Comparison of ENCODE assay signal across 8 cellular contexts in the genomic region with DNA sequence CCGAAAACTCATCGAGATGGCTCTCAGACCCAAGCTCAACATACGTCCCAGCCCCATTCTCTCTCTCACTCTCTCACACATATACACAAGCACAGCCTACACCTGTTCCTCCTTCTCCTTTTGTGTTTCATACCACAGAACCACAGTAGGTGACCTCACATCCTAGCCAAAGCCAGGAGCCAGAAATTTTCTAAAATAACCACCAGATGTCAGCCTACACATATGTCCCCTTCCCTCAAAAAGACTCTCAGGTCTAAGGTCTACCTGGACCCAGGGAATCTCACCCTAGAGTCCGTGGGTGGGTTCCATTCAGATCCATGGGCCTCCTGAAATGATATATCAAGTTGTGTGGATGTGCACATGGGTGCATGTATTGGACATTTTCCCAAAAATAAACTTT.
DNase-seq lines count a peak whose midpoint lies in the region; ATAC-seq, FAIRE-seq and TF ChIP-seq lines count a peak whose summit lies in the region.

No MANE protein-coding gene starts in this region.

- CTCF ChIA-PET in HepG2 (lab: Yijun Ruan, JAX; ENCODE audit: low intra/inter-chr PET ratio, low total read pairs): interaction anchor here (1.2 kb wide), 1 partner anchor 994 kb away, joined by 3 read pairs; no protein-coding TSS in a partner anchor

- TF ChIP-seq POLR2A in HepG2 (IDR thresholded peaks at IDR 0.05; ENCODE audit: insufficient read depth in 1 of 2, low read depth in 2 of 2, low read length in 2 of 2): no peak

- no peak overlapping the region for H3K4me3 ChIP-seq in GM12865 (ENCODE audit: low read depth, low read length)
- H3K4me3 ChIP-seq in HepG2 (replicated peaks in 1 of 3; ENCODE audit: insufficient read depth in 1 of 3, low read depth in 2 of 3, low read length in 3 of 3): no peak overlapping the region

- no peaks in the 10 kb centered on the region for H3K36me3 ChIP-seq in HepG2 (replicated peaks in 1 of 2; ENCODE audit: control insufficient read depth in 1 of 2, insufficient read depth in 2 of 2, low read length in 2 of 2)

- peaks cover 0 to under 1% of the 10 kb centered on the region in 2 experiments; a peak in 2 of 5 replicates for H3K27me3 ChIP-seq in HepG2 (ENCODE audit: control insufficient read depth in 1 of 2, insufficient read depth in 2 of 2, low read length in 2 of 2)

- H4K20me1 ChIP-seq in HepG2 (ENCODE audit: insufficient read depth, low read length): no peaks in the 10 kb centered on the region

- peak; percentile 91 for ATAC-seq in GM21390 (IDR thresholded peaks at IDR 0.05; ENCODE audit: unreplicated experiment)
- ATAC-seq in HG03565 (IDR thresholded peaks at IDR 0.05; ENCODE audit: unreplicated experiment): peak; percentile 96
- ATAC-seq in HepG2: peak; percentile 97

- TF ChIP-seq EP300 in HepG2 (IDR thresholded peaks at IDR 0.05; ENCODE audit: low read depth in 2 of 2, low read length in 2 of 2): no peak
- TF ChIP-seq EP300 in HepG2 (CRISPR knock-in tag; IDR thresholded peaks at IDR 0.05; ENCODE audit: borderline replicate concordance): no peak

- no peaks in the 10 kb centered on the region for H3K79me2 ChIP-seq in HepG2 (ENCODE audit: insufficient read depth, low read length)

- WGBS in HepG2 (ENCODE audit: low lambda C conversion rate): 11% methylated on average over 4 of the region's 4 CpGs

- BruUV-seq in HepG2 (replicated peaks; lab: Mats Ljungman, UMichigan): no TSS peak

- peak; percentile 70 for FAIRE-seq in HepG2 (lab: Jason Lieb, UNC)

- no peak overlapping the region for H3K9ac ChIP-seq in HepG2 (ENCODE audit: insufficient read depth, low read depth, low read length)

- H3K9me3 ChIP-seq in HepG2 (ENCODE audit: low read length): no peaks in the 10 kb centered on the region

- TF ChIP-seq CTCF in GM12865 (IDR thresholded peaks at IDR 0.05; ENCODE audit: insufficient read depth, low read depth, low read length, missing control alignments) (peak; percentile 17), HepG2 (CRISPR knock-in tag; IDR thresholded peaks at IDR 0.05) (peak; percentile 71), GM10266 (IDR thresholded peaks at IDR 0.05; ENCODE audit: control insufficient read depth, insufficient read depth, low read depth, missing control alignments) (no peak)

- TF ChIP-seq RAD21 in HepG2 (CRISPR knock-in tag; IDR thresholded peaks at IDR 0.05): peak; percentile 34; the same call in 1 of the 2 replicates

- POLR2A ChIA-PET in HepG2 (lab: Yijun Ruan, JAX): no interaction called here

- H3K4me2 ChIP-seq in HepG2 (ENCODE audit: low read depth, low read length): no peak overlapping the region

- H2AFZ ChIP-seq in HepG2 (ENCODE audit: low read length): no peak overlapping the region

- intact Hi-C loops in HepG2 (cut with micrococcal nuclease; ENCODE audit: unreplicated experiment): loop anchor here (2.0 kb wide), 2 partner anchors 823 to 993 kb away; no protein-coding TSS in a partner anchor

- DNase-seq in GM12865 (ENCODE audit: low read depth): peak; percentile 48
- peak; percentile 56 for DNase-seq in SK-MEL-5 (ENCODE audit: low read depth, low spot score)
- peak; percentile 36 for DNase-seq in HepG2 (ENCODE audit: low spot score)
- DNase-seq in GM10266 (ENCODE audit: extremely low spot score): no peak
- no peak for DNase-seq in activated CD4-positive, alpha-beta T cell treated with anti-CD3 and anti-CD28 coated beads for 48 hours
- DNase-seq in T-helper 9 cell: no peak

- H3K27ac ChIP-seq in HepG2 (ENCODE audit: extremely low read length, insufficient read depth, low read length): no peak overlapping the region

- in situ Hi-C loops in SK-MEL-5 (cut with HindIII; ENCODE audit: low pct_unique_long_range_greater_than_20kb, low sequenced_read_pairs) (no loop called here), HepG2 (cut with HindIII; ENCODE audit: extremely low pct_ligation_motif_present, low pct_unique_long_range_greater_than_20kb) (no loop called here)

- peaks cover 13% of the 10 kb centered on the region for H3K4me1 ChIP-seq in HepG2 (ENCODE audit: insufficient read depth, low read length)

TF ChIP-seq in HepG2, 621 proteins besides CTCF, POLR2A, EP300 and RAD21 (continues in another document):
- TF ChIP-seq, protein P1, sequence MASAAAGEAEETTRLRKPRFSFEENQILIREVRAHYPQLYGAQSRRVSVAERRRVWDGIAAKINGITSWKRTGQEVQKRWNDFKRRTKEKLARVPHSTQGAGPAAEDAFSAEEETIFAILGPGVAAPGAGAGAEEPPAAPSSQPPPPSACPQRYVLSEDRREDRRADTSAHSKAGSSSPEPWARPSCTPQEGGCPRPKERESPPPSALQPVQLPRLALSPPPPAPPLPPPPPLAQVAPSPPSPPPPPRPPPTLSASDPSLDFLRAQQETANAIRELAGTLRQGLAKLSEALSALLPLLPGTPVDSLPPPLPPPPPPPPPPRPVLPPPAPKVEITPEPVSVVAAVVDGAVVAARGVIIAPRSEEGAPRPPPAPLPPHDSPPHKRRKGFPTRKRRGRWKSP (CRISPR knock-in tag; IDR thresholded peaks at IDR 0.05): no peak
- TF ChIP-seq YY1 (IDR thresholded peaks at IDR 0.05; ENCODE audit: insufficient read depth, insufficient replicate concordance, low read depth, low read length) (no peak), PHF8 (CRISPR knock-in tag; IDR thresholded peaks at IDR 0.05) (no peak), ZNF430 (CRISPR knock-in tag; IDR thresholded peaks at IDR 0.05) (no peak), ZNF432 (CRISPR knock-in tag; IDR thresholded peaks at IDR 0.05; ENCODE audit: borderline replicate concordance) (no peak), ZNF264 (CRISPR knock-in tag; IDR thresholded peaks at IDR 0.05) (no peak), TEAD3 (CRISPR knock-in tag; optimal IDR thresholded peaks at IDR 0.05; ENCODE audit: borderline replicate concordance) (peak; percentile 34), IKZF4 (CRISPR knock-in tag; IDR thresholded peaks at IDR 0.05; ENCODE audit: borderline replicate concordance, low read depth, not compliant biosample characterization) (no peak), ZNF772 (CRISPR knock-in tag; IDR thresholded peaks at IDR 0.05) (no peak), MIER2 (CRISPR knock-in tag; IDR thresholded peaks at IDR 0.05) (no peak), ZNF713 (CRISPR knock-in tag; IDR thresholded peaks at IDR 0.05) (no peak), SMC3 (IDR thresholded peaks at IDR 0.05; ENCODE audit: low read length) (peak; percentile 70), GABPA (IDR thresholded peaks at IDR 0.05; ENCODE audit: low read depth, low read length) (no peak), GABPA (CRISPR knock-in tag; IDR thresholded peaks at IDR 0.05; ENCODE audit: low read depth) (no peak)
- TF ChIP-seq, protein P2, sequence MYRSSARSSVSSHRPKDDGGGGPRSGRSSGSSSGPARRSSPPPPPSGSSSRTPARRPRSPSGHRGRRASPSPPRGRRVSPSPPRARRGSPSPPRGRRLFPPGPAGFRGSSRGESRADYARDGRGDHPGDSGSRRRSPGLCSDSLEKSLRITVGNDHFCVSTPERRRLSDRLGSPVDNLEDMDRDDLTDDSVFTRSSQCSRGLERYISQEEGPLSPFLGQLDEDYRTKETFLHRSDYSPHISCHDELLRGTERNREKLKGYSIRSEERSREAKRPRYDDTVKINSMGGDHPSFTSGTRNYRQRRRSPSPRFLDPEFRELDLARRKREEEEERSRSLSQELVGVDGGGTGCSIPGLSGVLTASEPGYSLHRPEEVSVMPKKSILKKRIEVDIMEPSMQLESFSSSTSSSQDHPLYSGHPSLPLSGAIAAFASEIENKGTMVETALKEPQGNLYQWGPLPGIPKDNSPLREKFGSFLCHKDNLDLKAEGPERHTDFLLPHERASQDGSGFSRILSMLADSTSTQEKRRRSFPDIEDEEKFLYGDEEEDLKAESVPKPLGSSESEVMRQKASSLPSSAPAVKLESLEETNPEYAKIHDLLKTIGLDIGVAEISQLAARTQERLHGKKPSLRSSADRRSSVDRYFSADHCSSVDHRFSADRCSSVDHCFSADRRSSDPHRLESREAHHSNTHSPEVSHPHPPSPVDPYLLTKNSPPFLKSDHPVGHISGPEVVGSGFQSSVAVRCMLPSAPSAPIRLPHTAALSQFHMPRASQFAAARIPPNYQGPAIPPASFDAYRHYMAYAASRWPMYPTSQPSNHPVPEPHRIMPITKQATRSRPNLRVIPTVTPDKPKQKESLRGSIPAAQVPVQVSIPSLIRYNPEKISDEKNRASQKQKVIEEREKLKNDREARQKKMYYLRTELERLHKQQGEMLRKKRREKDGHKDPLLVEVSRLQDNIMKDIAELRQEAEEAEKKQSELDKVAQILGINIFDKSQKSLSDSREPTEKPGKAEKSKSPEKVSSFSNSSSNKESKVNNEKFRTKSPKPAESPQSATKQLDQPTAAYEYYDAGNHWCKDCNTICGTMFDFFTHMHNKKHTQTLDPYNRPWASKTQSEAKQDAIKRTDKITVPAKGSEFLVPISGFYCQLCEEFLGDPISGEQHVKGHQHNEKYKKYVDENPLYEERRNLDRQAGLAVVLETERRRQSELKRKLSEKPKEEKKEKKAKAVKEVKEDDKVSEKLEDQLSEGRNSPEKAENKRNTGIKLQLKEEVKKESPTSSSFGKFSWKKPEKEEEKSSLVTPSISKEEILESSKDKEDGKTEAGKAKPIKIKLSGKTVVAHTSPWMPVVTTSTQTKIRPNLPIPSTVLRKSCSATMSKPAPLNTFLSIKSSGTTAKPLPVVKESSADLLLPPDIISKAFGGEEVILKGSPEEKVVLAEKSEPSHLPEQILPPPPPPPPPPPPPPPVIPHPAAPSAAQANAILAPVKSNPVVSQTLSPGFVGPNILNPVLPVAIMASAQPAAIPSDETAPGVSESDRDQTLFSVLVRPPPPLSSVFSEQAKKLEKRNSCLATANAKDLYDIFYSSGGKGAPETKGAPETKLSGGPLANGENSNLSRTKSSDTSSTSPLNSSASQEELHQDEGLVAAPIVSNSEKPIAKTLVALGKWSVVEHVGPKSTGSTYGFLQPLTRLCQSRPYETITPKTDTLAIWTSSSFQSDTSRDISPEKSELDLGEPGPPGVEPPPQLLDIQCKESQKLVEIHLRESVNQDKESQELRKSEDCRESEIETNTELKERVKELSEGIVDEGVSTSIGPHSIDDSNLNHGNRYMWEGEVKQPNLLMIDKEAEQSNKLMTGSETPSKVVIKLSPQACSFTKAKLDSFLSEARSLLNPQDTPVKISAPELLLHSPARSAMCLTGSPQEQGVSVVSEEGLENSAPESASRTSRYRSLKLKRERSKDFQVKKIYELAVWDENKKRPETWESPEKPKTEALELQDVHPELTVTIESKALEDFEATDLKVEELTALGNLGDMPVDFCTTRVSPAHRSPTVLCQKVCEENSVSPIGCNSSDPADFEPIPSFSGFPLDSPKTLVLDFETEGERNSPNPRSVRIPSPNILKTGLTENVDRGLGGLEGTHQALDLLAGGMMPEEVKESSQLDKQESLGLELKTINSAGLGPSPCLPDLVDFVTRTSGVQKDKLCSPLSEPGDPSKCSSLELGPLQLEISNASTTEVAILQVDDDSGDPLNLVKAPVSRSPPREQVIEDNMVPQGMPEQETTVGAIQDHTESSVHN (CRISPR knock-in tag; IDR thresholded peaks at IDR 0.05): no peak

Comparison
In these comparisons a context has a peak if more than half of its experiments do, and no peak if none do; other contexts are left out.
1. DNase-seq: peak in GM12865 (single experiment), SK-MEL-5 (single experiment) and HepG2 (single experiment); none in GM10266 (single experiment), activated CD4-positive, alpha-beta T cell treated with anti-CD3 and anti-CD28 coated beads for 48 hours (single experiment) and T-helper 9 cell (single experiment).
2. Peak in every context shown above with its lines, with median percentiles within 50 percentile points of each other: ATAC-seq.